ENCODE assay signal across 8 cellular contexts in genomic region chr11:65611758-65612603, GRCh38. TPM values are rescaled to one million over a fixed set of nuclear protein-coding genes. Genes with fewer than 3 reads are reported as not detected.
DNase-seq lines count a peak whose midpoint lies in the region; ATAC-seq, FAIRE-seq and TF ChIP-seq lines count a peak whose summit lies in the region.

No MANE protein-coding gene starts in this region.

- H2AFZ ChIP-seq in GM12878 (ENCODE audit: control insufficient read depth, low read depth, low read length): no peak overlapping the region

- peaks cover 60% of the 10 kb centered on the region for H3K79me2 ChIP-seq in GM12878 (ENCODE audit: control insufficient read depth, insufficient read depth, low read length)

- SMC1A ChIA-PET in GM12878 (lab: Charles Lee; ENCODE audit: uncharacterized antibody, unreplicated experiment): interaction anchor here (0.9 kb wide), 2 partner anchors 24 to 93 kb away, joined by 3 read pairs; no protein-coding TSS in a partner anchor

- WGBS in GM12878 (ENCODE audit: insufficient coverage, insufficient replicate concordance, low lambda C conversion rate, missing lambda C conversion rate): 77% methylated on average over 12 of the region's 12 CpGs
- 25 to 30% methylated on average over 12 of the region's 12 CpGs for WGBS in tibial nerve, 2 donors

- no peaks in the 10 kb centered on the region for H3K27me3 Mint-ChIP-seq in activated T-cell treated with anti-CD3 and anti-CD28 coated beads, Interleukin-2, amount 50 U/mL, for 4 hours (ENCODE audit: low read depth)

- peak overlapping the region; percentile 37 for H3K27ac ChIP-seq in GM12878 (ENCODE audit: control insufficient read depth, insufficient read depth)
- peak overlapping the region; percentile 79 to 98 (median 96) for H3K27ac ChIP-seq in tibial nerve

- no peak for FAIRE-seq in GM12878 (lab: Jason Lieb, UNC)

- peaks cover 10 to 18% of the 10 kb centered on the region in 2 experiments; a peak in 3 of 4 replicates for H3K36me3 ChIP-seq in GM12878 (ENCODE audit: control insufficient read depth in 2 of 2, insufficient read depth in 2 of 2, low read length in 1 of 2)
- peaks cover 0 to 41% (median 0%) of the 10 kb centered on the region in 3 donors for H3K36me3 ChIP-seq in tibial nerve

- H3K27me3 ChIP-seq in GM12878 (replicated peaks in 1 of 2; ENCODE audit: control insufficient read depth in 2 of 2, insufficient read depth in 2 of 2, low read length in 1 of 2) (no peaks in the 10 kb centered on the region), tibial nerve (no peaks in the 10 kb centered on the region)

- TF ChIP-seq POLR2A in GM12878 (IDR thresholded peaks at IDR 0.05; ENCODE audit: low read depth, low read length) (no peak), tibial nerve (IDR thresholded peaks at IDR 0.05) (no peak)

- no TSS peak for BruUV-seq in GM12878 (replicated peaks; lab: Mats Ljungman, UMichigan)

- intact Hi-C loops in GM12878 (cut with micrococcal nuclease; ENCODE audit: unreplicated experiment): loop anchor here (5.0 kb wide), 1 partner anchor 735 kb away; the partner anchor contains the start of gene EHD1

- no peak for ATAC-seq in activated T-cell treated with anti-CD3 and anti-CD28 coated beads, Interleukin-2, amount 50 U/mL, for 4 hours
- ATAC-seq in GM12878: no peak
- ATAC-seq in GM18868 (IDR thresholded peaks at IDR 0.05; ENCODE audit: unreplicated experiment): no peak

- RAD21 ChIA-PET in GM12878 (lab: Charles Lee; ENCODE audit: unreplicated experiment): interaction anchor here (1.0 to 4.0 kb wide), 8 partner anchors 18 to 71 kb away, joined by 3 to 36 read pairs (median 5); partner anchors contain the start of genes FAM89B, RELA, SIPA1 and ZNRD2

- no peaks in the 10 kb centered on the region; the same call in 1 of the 2 replicates for H4K20me1 ChIP-seq in GM12878 (ENCODE audit: control insufficient read depth, insufficient read depth)

- no peaks in the 10 kb centered on the region for H3K9me3 Mint-ChIP-seq in activated T-cell treated with anti-CD3 and anti-CD28 coated beads, Interleukin-2, amount 50 U/mL, for 4 hours

- DNase-seq in activated T-cell treated with anti-CD3 and anti-CD28 coated beads, Interleukin-2, amount 50 U/mL, for 4 hours: no peak
- DNase-seq in activated T-cell treated with anti-CD3 and anti-CD28 coated beads, Interleukin-2, amount 50 U/mL, for 1 hour: no peak
- no peak for DNase-seq in GM12878 (ENCODE audit: low read depth, low spot score)
- peak; percentile 68 to 81 for DNase-seq in lung microvascular endothelial cell (ENCODE audit: low read depth in 2 of 2)
- no peak for DNase-seq in tibial nerve (ENCODE audit: low spot score in 2 of 2)
- no peak for DNase-seq in DMS 273 treated with DMSO at 0.1 percent for 48 hours (lab: John Stamatoyannopoulos, UW)
- DNase-seq in activated CD4-positive, alpha-beta T cell treated with anti-CD3 and anti-CD28 coated beads, Interleukin-2, amount 50 U/mL, for 1 hour: no peak

- no peak for TF ChIP-seq CTCF in GM12878 (IDR thresholded peaks at IDR 0.05 in 2 of 3, conservative IDR thresholded peaks at IDR 0.05 in 1 of 3; ENCODE audit: control insufficient read depth in 2 of 3, extremely low read depth in 1 of 3, insufficient read depth in 1 of 3, low read depth in 3 of 3, low read length in 3 of 3)
- no peak for TF ChIP-seq CTCF in tibial nerve (IDR thresholded peaks at IDR 0.05)

- H3K4me1 Mint-ChIP-seq in activated T-cell treated with anti-CD3 and anti-CD28 coated beads, Interleukin-2, amount 50 U/mL, for 4 hours (ENCODE audit: low read depth): peaks cover 47% of the 10 kb centered on the region

- H3K9me3 ChIP-seq in GM12878 (replicated peaks; ENCODE audit: control insufficient read depth, insufficient read depth, low read length): no peaks in the 10 kb centered on the region
- H3K9me3 ChIP-seq in tibial nerve: no peaks in the 10 kb centered on the region

- CTCF ChIA-PET in GM12878 (lab: Yijun Ruan, JAX): interaction anchor here (1.0 to 3.8 kb wide), 7 partner anchors 18 to 196 kb away, joined by 3 to 35 read pairs (median 10); no protein-coding TSS in a partner anchor

- H3K36me3 Mint-ChIP-seq in activated T-cell treated with anti-CD3 and anti-CD28 coated beads, Interleukin-2, amount 50 U/mL, for 4 hours (ENCODE audit: insufficient read depth): peaks cover 12% of the 10 kb centered on the region

- in situ Hi-C loops in GM12878 (cut with MboI): no loop called here

- no peak for TF ChIP-seq RAD21 in GM12878 (IDR thresholded peaks at IDR 0.05; ENCODE audit: insufficient read depth, low read depth, low read length)

- H3K9ac ChIP-seq in GM12878 (ENCODE audit: control insufficient read depth, insufficient read depth, low read length): peak overlapping the region; percentile 85

- peak overlapping the region; percentile 99 for H3K4me3 ChIP-seq in GM12878
- H3K4me3 ChIP-seq in tibial nerve: peak overlapping the region; percentile 64 to 97 (median 90)

- peak overlapping the region; percentile 94 for H3K4me3 Mint-ChIP-seq in activated T-cell treated with anti-CD3 and anti-CD28 coated beads, Interleukin-2, amount 50 U/mL, for 4 hours

- no peak for TF ChIP-seq EP300 in GM12878 (IDR thresholded peaks at IDR 0.05; ENCODE audit: borderline replicate concordance in 1 of 2, control insufficient read depth in 1 of 2, low read depth in 2 of 2, low read length in 2 of 2)
- no peak for TF ChIP-seq EP300 in tibial nerve (IDR thresholded peaks at IDR 0.05)

- H3K4me2 ChIP-seq in GM12878 (ENCODE audit: control insufficient read depth, insufficient read depth): peak overlapping the region; percentile 93

- POLR2A ChIA-PET in GM12878 (lab: Charles Lee): interaction anchor here (0.6 to 5.0 kb wide), 9 partner anchors 9 to 277 kb away, joined by 3 to 34 read pairs (median 4); partner anchors contain the start of genes EHBP1L1 and RELA

- H3K4me1 ChIP-seq in GM12878 (ENCODE audit: control insufficient read depth, insufficient read depth, low read length): peaks cover 23% of the 10 kb centered on the region
- H3K4me1 ChIP-seq in tibial nerve: peaks cover 0 to 75% (median 64%) of the 10 kb centered on the region in 4 donors

RNA-seq across cellular contexts. Expression of gene MAP3K11, which starts 2.0 kb away (rescaled TPM):
- total RNA-seq in activated T-cell treated with anti-CD3 and anti-CD28 coated beads, Interleukin-2, amount 50 U/mL, for 4 hours: 10 to 100 TPM; 71.8 to 87.1 (median 74.3) TPM
- total RNA-seq in GM12878 (2013; cell fraction: nucleolus; rRNA removed): 95.3 and 109 TPM in 2 replicates
- 37.4 and 39.9 TPM in 2 replicates for total RNA-seq in GM12878 (2014; rRNA removed)
- total RNA-seq in GM12878 (2014; rRNA removed; fragmentation: Illumina TruSeq; extraction: Trizol): 13.6 and 15.1 TPM in 2 replicates
- 62.6 and 64.7 TPM in 2 replicates for total RNA-seq in GM12878 (2021)
- 8.2 TPM for polyA plus RNA-seq in GM12878 (2011; ENCODE audit: low read depth)
- 17.0 and 27.9 TPM in 2 replicates for polyA plus RNA-seq in GM12878 (2011; rRNA removed)
- polyA plus RNA-seq in GM12878 (2011; cell fraction: cytosol; rRNA removed): 43.4 and 59.7 TPM in 2 replicates
- polyA plus RNA-seq in GM12878 (2011; cell fraction: nucleus; rRNA removed): 80.4 and 99.7 TPM in 2 replicates
- 29.2 and 38.0 TPM in 2 replicates for polyA plus RNA-seq in GM12878 (2012)
- polyA plus RNA-seq in GM12878 (2014; fragmentation: Illumina TruSeq; extraction: Trizol): 6.6 and 14.0 TPM in 2 replicates
- polyA plus RNA-seq in GM12878 (2014; fragmentation: Nextera tagmentation; extraction: Ambion mirVana): 1 to 10 TPM; 1.5 to 1.9 TPM
- polyA plus RNA-seq in GM12878 (2014; rRNA removed): 51.8 and 58.7 TPM in 2 replicates
- 10 to 100 TPM; 22.1 to 27.3 TPM for polyA plus RNA-seq in GM12878 (2016; fragmentation: Nextera tagmentation; extraction: Ambion mirVana)
- 31.5 and 53.3 TPM in 2 replicates for polyA minus RNA-seq in GM12878 (2011; rRNA and poly(A)+ RNA removed)
- 23.3 and 23.7 TPM in 2 replicates for polyA minus RNA-seq in GM12878 (2011; cell fraction: cytosol; rRNA and poly(A)+ RNA removed)
- 31.8 and 54.0 TPM in 2 replicates for polyA minus RNA-seq in GM12878 (2011; cell fraction: nucleus; rRNA and poly(A)+ RNA removed)
- 58.8 and 67.5 TPM in 2 replicates for total RNA-seq in lung microvascular endothelial cell
- total RNA-seq in tibial nerve: 100 to 1,000 TPM in 1 of 4 donors, 10 to 100 TPM in 3; 64.2 to 112 (median 83.9) TPM

RNA-seq across cellular contexts. Expression of gene PCNX3, which starts 3.6 kb away (rescaled TPM):
- total RNA-seq in activated T-cell treated with anti-CD3 and anti-CD28 coated beads, Interleukin-2, amount 50 U/mL, for 4 hours: 10 to 100 TPM; 55.8 to 59.7 (median 59.5) TPM
- 38.1 and 44.3 TPM in 2 replicates for total RNA-seq in GM12878 (2013; cell fraction: nucleolus; rRNA removed)
- 14.0 and 19.9 TPM in 2 replicates for total RNA-seq in GM12878 (2014; rRNA removed)
- total RNA-seq in GM12878 (2014; rRNA removed; fragmentation: Illumina TruSeq; extraction: Trizol): 5.4 and 7.3 TPM in 2 replicates
- total RNA-seq in GM12878 (2021): 39.0 and 46.6 TPM in 2 replicates
- polyA plus RNA-seq in GM12878 (2011; ENCODE audit: low read depth): 8.1 TPM
- 2.9 and 8.2 TPM in 2 replicates for polyA plus RNA-seq in GM12878 (2011; rRNA removed)
- polyA plus RNA-seq in GM12878 (2011; cell fraction: cytosol; rRNA removed): 19.6 and 23.7 TPM in 2 replicates
- polyA plus RNA-seq in GM12878 (2011; cell fraction: nucleus; rRNA removed): 93.1 and 120 TPM in 2 replicates
- 16.6 and 21.0 TPM in 2 replicates for polyA plus RNA-seq in GM12878 (2012)
- polyA plus RNA-seq in GM12878 (2014; fragmentation: Illumina TruSeq; extraction: Trizol): 1.7 and 8.6 TPM in 2 replicates
- polyA plus RNA-seq in GM12878 (2014; fragmentation: Nextera tagmentation; extraction: Ambion mirVana): under 1 TPM; 0.03 to 0.15 TPM
- 34.1 and 40.2 TPM in 2 replicates for polyA plus RNA-seq in GM12878 (2014; rRNA removed)
- polyA plus RNA-seq in GM12878 (2016; fragmentation: Nextera tagmentation; extraction: Ambion mirVana): 10 to 100 TPM in 1 of 2 experiments, 1 to 10 TPM in 1; 6.8 to 10.3 TPM
- polyA minus RNA-seq in GM12878 (2011; rRNA and poly(A)+ RNA removed): 12.1 and 24.9 TPM in 2 replicates
- 17.2 and 18.4 TPM in 2 replicates for polyA minus RNA-seq in GM12878 (2011; cell fraction: cytosol; rRNA and poly(A)+ RNA removed)
- polyA minus RNA-seq in GM12878 (2011; cell fraction: nucleus; rRNA and poly(A)+ RNA removed): 29.3 and 54.2 TPM in 2 replicates
- total RNA-seq in lung microvascular endothelial cell: 10.2 and 12.9 TPM in 2 replicates
- 10 to 100 TPM; 21.0 to 53.4 (median 29.8) TPM for total RNA-seq in tibial nerve

RNA-seq across cellular contexts. Expression of gene KCNK7, which starts 16.4 kb away (rescaled TPM):
- 1 to 10 TPM; 1.4 to 2.1 (median 1.4) TPM for total RNA-seq in activated T-cell treated with anti-CD3 and anti-CD28 coated beads, Interleukin-2, amount 50 U/mL, for 4 hours
- total RNA-seq in GM12878 (2013; cell fraction: nucleolus; rRNA removed): 0.42 and 0.67 TPM in 2 replicates
- total RNA-seq in GM12878 (2014; rRNA removed) (0.16 and 0.23 TPM in 2 replicates), GM12878 (2014; rRNA removed; fragmentation: Illumina TruSeq; extraction: Trizol) (not detected in 2 replicates), GM12878 (2021) (0.29 and 0.54 TPM in 2 replicates), lung microvascular endothelial cell (under 0.01 and 0.20 TPM in 2 replicates), tibial nerve (1 to 10 TPM in 2 of 4 donors, under 1 TPM in 1, not detected in 1; 0.63 to 3.3 (median 1.2) TPM)
- not detected for polyA plus RNA-seq in GM12878 (2011; ENCODE audit: low read depth)
- polyA plus RNA-seq in GM12878 (2011; rRNA removed) (not detected in 2 replicates), GM12878 (2014; fragmentation: Illumina TruSeq; extraction: Trizol) (not detected in 2 replicates), GM12878 (2014; fragmentation: Nextera tagmentation; extraction: Ambion mirVana) (under 1 TPM in 1 of 2 experiments, not detected in 1; 0.11 TPM), GM12878 (2014; rRNA removed) (0.15 TPM in 1 of 2 replicates, not detected in the other), GM12878 (2016; fragmentation: Nextera tagmentation; extraction: Ambion mirVana) (not detected)
- polyA plus RNA-seq in GM12878 (2011; cell fraction: cytosol; rRNA removed): 0.08 TPM in 1 of 2 replicates, not detected in the other
- polyA plus RNA-seq in GM12878 (2011; cell fraction: nucleus; rRNA removed): 0.16 and 0.46 TPM in 2 replicates
- polyA plus RNA-seq in GM12878 (2012): 0.08 and 0.80 TPM in 2 replicates
- 1.4 TPM in 1 of 2 replicates, not detected in the other for polyA minus RNA-seq in GM12878 (2011; rRNA and poly(A)+ RNA removed)
- polyA minus RNA-seq in GM12878 (2011; cell fraction: cytosol; rRNA and poly(A)+ RNA removed): not detected in 2 replicates
- polyA minus RNA-seq in GM12878 (2011; cell fraction: nucleus; rRNA and poly(A)+ RNA removed): not detected in 2 replicates

RNA-seq across cellular contexts. Expression of gene SIPA1, which starts 25.9 kb away (rescaled TPM):
- total RNA-seq in activated T-cell treated with anti-CD3 and anti-CD28 coated beads, Interleukin-2, amount 50 U/mL, for 4 hours: 100 to 1,000 TPM in 1 of 3 donors, 10 to 100 TPM in 2; 80.0 to 101 (median 95.4) TPM
- 136 and 145 TPM in 2 replicates for total RNA-seq in GM12878 (2013; cell fraction: nucleolus; rRNA removed)
- 51.7 and 61.2 TPM in 2 replicates for total RNA-seq in GM12878 (2014; rRNA removed)
- total RNA-seq in GM12878 (2014; rRNA removed; fragmentation: Illumina TruSeq; extraction: Trizol): 26.9 and 34.2 TPM in 2 replicates
- total RNA-seq in GM12878 (2021): 132 and 139 TPM in 2 replicates
- 14.6 TPM for polyA plus RNA-seq in GM12878 (2011; ENCODE audit: low read depth)
- polyA plus RNA-seq in GM12878 (2011; rRNA removed): 24.0 and 64.1 TPM in 2 replicates
- 72.9 and 124 TPM in 2 replicates for polyA plus RNA-seq in GM12878 (2011; cell fraction: cytosol; rRNA removed)
- polyA plus RNA-seq in GM12878 (2011; cell fraction: nucleus; rRNA removed): 436 and 511 TPM in 2 replicates
- polyA plus RNA-seq in GM12878 (2012): 69.0 and 88.3 TPM in 2 replicates
- polyA plus RNA-seq in GM12878 (2014; fragmentation: Illumina TruSeq; extraction: Trizol): 4.9 and 16.0 TPM in 2 replicates
- polyA plus RNA-seq in GM12878 (2014; fragmentation: Nextera tagmentation; extraction: Ambion mirVana): 1 to 10 TPM; 1.0 to 5.5 TPM
- polyA plus RNA-seq in GM12878 (2014; rRNA removed): 64.2 and 66.8 TPM in 2 replicates
- 10 to 100 TPM; 18.3 to 32.7 TPM for polyA plus RNA-seq in GM12878 (2016; fragmentation: Nextera tagmentation; extraction: Ambion mirVana)
- 131 and 204 TPM in 2 replicates for polyA minus RNA-seq in GM12878 (2011; rRNA and poly(A)+ RNA removed)
- polyA minus RNA-seq in GM12878 (2011; cell fraction: cytosol; rRNA and poly(A)+ RNA removed): 70.8 and 88.3 TPM in 2 replicates
- polyA minus RNA-seq in GM12878 (2011; cell fraction: nucleus; rRNA and poly(A)+ RNA removed): 87.9 and 144 TPM in 2 replicates
- total RNA-seq in lung microvascular endothelial cell: 42.9 and 92.5 TPM in 2 replicates
- 100 to 1,000 TPM in 1 of 4 donors, 10 to 100 TPM in 3; 50.2 to 103 (median 65.0) TPM for total RNA-seq in tibial nerve

RNA-seq across cellular contexts. Expression of gene EHBP1L1, which starts 36.1 kb away (rescaled TPM):
- total RNA-seq in activated T-cell treated with anti-CD3 and anti-CD28 coated beads, Interleukin-2, amount 50 U/mL, for 4 hours: 10 to 100 TPM; 59.8 to 84.9 (median 80.1) TPM
- 101 and 114 TPM in 2 replicates for total RNA-seq in GM12878 (2013; cell fraction: nucleolus; rRNA removed)
- total RNA-seq in GM12878 (2014; rRNA removed): 63.3 and 74.6 TPM in 2 replicates
- total RNA-seq in GM12878 (2014; rRNA removed; fragmentation: Illumina TruSeq; extraction: Trizol): 32.9 and 37.1 TPM in 2 replicates
- total RNA-seq in GM12878 (2021): 90.7 and 92.7 TPM in 2 replicates
- polyA plus RNA-seq in GM12878 (2011; ENCODE audit: low read depth): 22.5 TPM
- polyA plus RNA-seq in GM12878 (2011; rRNA removed): 21.5 and 28.4 TPM in 2 replicates
- 37.0 and 59.7 TPM in 2 replicates for polyA plus RNA-seq in GM12878 (2011; cell fraction: cytosol; rRNA removed)
- polyA plus RNA-seq in GM12878 (2011; cell fraction: nucleus; rRNA removed): 195 and 323 TPM in 2 replicates
- polyA plus RNA-seq in GM12878 (2012): 52.1 and 68.8 TPM in 2 replicates
- polyA plus RNA-seq in GM12878 (2014; fragmentation: Illumina TruSeq; extraction: Trizol): 34.3 and 39.8 TPM in 2 replicates
- under 1 TPM; 0.06 to 0.09 TPM for polyA plus RNA-seq in GM12878 (2014; fragmentation: Nextera tagmentation; extraction: Ambion mirVana)
- 99.4 and 117 TPM in 2 replicates for polyA plus RNA-seq in GM12878 (2014; rRNA removed)
- 10 to 100 TPM; 15.5 to 18.9 TPM for polyA plus RNA-seq in GM12878 (2016; fragmentation: Nextera tagmentation; extraction: Ambion mirVana)
- 22.7 and 40.4 TPM in 2 replicates for polyA minus RNA-seq in GM12878 (2011; rRNA and poly(A)+ RNA removed)
- 33.2 and 33.8 TPM in 2 replicates for polyA minus RNA-seq in GM12878 (2011; cell fraction: cytosol; rRNA and poly(A)+ RNA removed)
- 24.8 and 46.7 TPM in 2 replicates for polyA minus RNA-seq in GM12878 (2011; cell fraction: nucleus; rRNA and poly(A)+ RNA removed)
- total RNA-seq in lung microvascular endothelial cell: 2.0 and 4.8 TPM in 2 replicates
- total RNA-seq in tibial nerve: 100 to 1,000 TPM in 3 of 4 donors, 10 to 100 TPM in 1; 87.3 to 186 (median 110) TPM

Comparison
In these comparisons a context has a peak if more than half of its experiments do, and no peak if none do; other contexts are left out.
1. DNase-seq: peak in lung microvascular endothelial cell (2 of 2); none in activated T-cell treated with anti-CD3 and anti-CD28 coated beads, Interleukin-2, amount 50 U/mL, for 4 hours (single experiment), activated T-cell treated with anti-CD3 and anti-CD28 coated beads, Interleukin-2, amount 50 U/mL, for 1 hour (single experiment), GM12878 (single experiment), tibial nerve (0 of 2), DMS 273 treated with DMSO at 0.1 percent for 48 hours (single experiment) and activated CD4-positive, alpha-beta T cell treated with anti-CD3 and anti-CD28 coated beads, Interleukin-2, amount 50 U/mL, for 1 hour (single experiment).